ENCODE assay signal across 10 cellular contexts in the genomic region with DNA sequence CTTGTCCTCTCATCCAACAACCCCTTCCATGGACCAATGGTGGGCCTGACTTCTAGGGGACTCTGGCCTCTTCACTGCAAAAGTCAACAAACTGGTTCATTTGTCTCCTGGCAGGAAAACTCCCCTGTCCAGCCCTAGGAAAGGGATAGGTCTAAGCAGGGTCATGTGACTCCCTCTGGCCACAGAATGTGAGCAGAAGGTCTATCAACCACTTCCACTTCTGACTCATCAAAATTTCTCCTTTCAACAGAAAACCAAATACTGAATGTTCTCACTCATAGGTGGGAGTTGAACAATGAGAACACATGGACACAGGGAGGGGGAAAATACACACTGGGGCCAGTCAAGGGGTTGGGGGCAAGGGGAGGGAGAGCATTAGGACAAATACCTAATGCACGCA. TPM values are rescaled to one million over a fixed set of nuclear protein-coding genes. Genes with fewer than 3 reads are reported as not detected.
DNase-seq lines count a peak whose midpoint lies in the region; ATAC-seq lines count a peak whose summit lies in the region.
"Had no signal": no experiment of that assay in that cellular context is flagged by ENCODE, and none has a peak within 500 bp of the region (broad histone marks: within the 10 kb centered on the region; RNA-seq: fewer than 3 reads in every experiment).

No MANE protein-coding gene starts in this region.

- in situ Hi-C loops in SK-MEL-5 (cut with HindIII; ENCODE audit: low pct_unique_long_range_greater_than_20kb, low sequenced_read_pairs), result no loop called here

- DNase-seq in SK-MEL-5 (ENCODE audit: low read depth, low spot score), result peak; percentile 9
- peak; percentile 45 for DNase-seq in renal cortical epithelial cell (ENCODE audit: low read depth)
- no peak for DNase-seq in OCI-M2 (lab: John Stamatoyannopoulos, UW; ENCODE audit: unreplicated experiment)
- no peak for DNase-seq in NCI-H128 (lab: John Stamatoyannopoulos, UW; ENCODE audit: unreplicated experiment)
- DNase-seq in NCI-H187 treated with DMSO at 0.1 percent for 48 hours (lab: John Stamatoyannopoulos, UW), result no peak
- DNase-seq: activated naive CD4-positive, alpha-beta T cell treated with Interleukin-2 at 50 U/mL for 16 hours; head of caudate nucleus; naive B cell had no signal

- ATAC-seq in GM18873 (IDR thresholded peaks at IDR 0.05; ENCODE audit: low FRiP score, unreplicated experiment) (peak; percentile 53), HG02642 (IDR thresholded peaks at IDR 0.05; ENCODE audit: poor library complexity, unreplicated experiment) (peak; percentile 53)

RNA-seq across cellular contexts. Expression of a gene that starts 1.3 kb away (rescaled TPM):
- not detected in 2 replicates for total RNA-seq in SK-MEL-5 (2014; rRNA removed; shearing (Covaris generic))
- not detected in 2 replicates for polyA plus RNA-seq in SK-MEL-5 (2015; cell fraction: cytosol; rRNA removed)
- not detected in 2 replicates for polyA plus RNA-seq in SK-MEL-5 (2015; cell fraction: nucleus; rRNA removed)
- not detected in 2 replicates for total RNA-seq in renal cortical epithelial cell

Comparison
In these comparisons a context has a peak if more than half of its experiments do, and no peak if none do; other contexts are left out.
1. DNase-seq: peak in SK-MEL-5 (single experiment) and renal cortical epithelial cell (single experiment); none in OCI-M2 (single experiment), NCI-H128 (single experiment) and NCI-H187 treated with DMSO at 0.1 percent for 48 hours (single experiment).